14 cellular contexts compared by ENCODE assay signal in the genomic region with DNA sequence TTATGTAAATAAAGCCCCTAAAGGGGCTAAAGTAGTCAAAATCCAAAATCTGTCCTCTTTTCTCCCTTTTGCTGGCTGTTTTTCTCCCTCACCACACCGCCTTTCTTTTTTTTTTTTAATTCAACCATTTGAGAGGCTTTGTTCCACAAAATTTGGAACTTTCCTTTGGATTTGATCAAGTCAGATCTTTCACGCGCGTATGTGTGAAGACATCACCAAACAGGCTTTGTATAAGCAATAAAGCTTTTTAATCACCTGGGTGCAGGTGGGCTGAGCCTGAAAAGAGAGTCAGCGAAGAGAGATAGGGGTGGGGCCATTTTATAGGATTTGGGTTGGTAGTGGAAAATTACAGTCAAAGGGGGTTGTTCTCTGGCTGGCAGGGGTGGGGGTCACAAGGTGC. TPM values are rescaled to one million over a fixed set of nuclear protein-coding genes. Genes with fewer than 3 reads are reported as not detected.
"Had no signal": no experiment of that assay in that cellular context is flagged by ENCODE, and none has a peak within 500 bp of the region (broad histone marks: within the 10 kb centered on the region; RNA-seq: fewer than 3 reads in every experiment).

No MANE protein-coding gene starts in this region.

- H3K36me3 ChIP-seq: lower lobe of right lung, pancreas, thyroid gland, vagina had no signal

- H3K27me3 ChIP-seq: pancreas, thyroid gland, vagina had no signal

- H3K4me1 ChIP-seq: lower lobe of right lung, pancreas had no signal

- DNase-seq: activated CD4-positive, alpha-beta T cell treated with anti-CD3 and anti-CD28 coated beads, Interleukin-2, amount 50 U/mL, for 48 hours; activated naive CD4-positive, alpha-beta T cell treated with anti-CD3 and anti-CD28 coated beads for 36 hours; activated naive CD8-positive, alpha-beta T cell treated with anti-CD3 and anti-CD28 coated beads, Interleukin-2, amount 50 U/mL, for 24 hours; aorta; cortex of kidney; effector CD4-positive, alpha-beta T cell; foreskin fibroblast; left colon; lower lobe of right lung; pancreas; stimulated activated CD4-positive, alpha-beta T cell treated with anti-CD3 and anti-CD28 coated beads, Interleukin-1b, Interleukin-23, amount 100 ng/mL, for 48 hours; T-helper 9 cell; thyroid gland had no signal

- H3K9me3 ChIP-seq: lower lobe of right lung, pancreas, thyroid gland, vagina had no signal

- H3K4me3 ChIP-seq: lower lobe of right lung, pancreas, thyroid gland, vagina had no signal

- ATAC-seq: activated naive CD8-positive, alpha-beta T cell treated with anti-CD3 and anti-CD28 coated beads, Interleukin-2, amount 50 U/mL, for 24 hours; left colon; lower lobe of right lung; pancreas had no signal

- H3K27ac ChIP-seq: lower lobe of right lung, pancreas, thyroid gland, vagina had no signal

RNA-seq across cellular contexts. Expression of a gene that starts 5.3 kb away (rescaled TPM):
- total RNA-seq: lower lobe of right lung had no signal
